8 cellular contexts compared by ENCODE assay signal in the genomic region with DNA sequence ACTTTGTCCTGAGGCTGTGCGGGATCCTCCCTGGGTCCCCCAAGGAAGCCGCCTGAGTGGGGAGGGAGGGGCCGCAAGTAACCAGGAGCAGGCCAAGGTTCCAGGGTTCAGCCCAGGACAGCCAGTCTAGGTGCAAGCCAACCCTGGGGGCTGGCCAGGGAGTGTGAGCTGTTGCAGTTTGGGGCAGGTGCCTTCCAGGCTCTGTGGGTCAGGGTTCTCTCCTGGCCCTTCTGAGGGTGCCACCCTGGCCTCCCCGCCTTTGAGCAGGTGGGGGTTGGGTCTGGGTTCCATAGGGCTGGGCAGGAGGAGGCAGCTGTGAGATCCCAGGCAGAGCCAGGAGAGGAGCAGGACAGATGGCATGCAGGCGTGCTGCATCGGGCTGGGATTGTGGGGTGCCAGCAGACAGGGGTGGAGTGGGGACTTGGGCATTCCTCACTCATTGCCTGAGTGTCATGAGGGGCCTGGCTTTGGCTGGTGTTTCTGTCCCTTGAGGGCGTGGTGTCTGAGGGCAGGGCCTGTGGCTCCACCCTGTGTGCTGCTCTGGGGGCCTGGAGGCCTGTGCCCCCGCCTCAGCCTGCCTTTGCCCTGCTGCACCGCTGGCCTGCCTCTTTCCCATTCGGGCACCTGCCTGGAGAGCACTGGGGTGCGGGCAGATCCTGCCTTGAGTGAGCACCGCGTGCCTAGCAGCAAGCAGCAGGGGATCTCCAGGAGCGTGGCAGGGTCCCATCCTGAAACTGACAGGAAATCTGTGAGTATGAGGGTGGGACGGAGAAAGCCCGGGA. TPM values are rescaled to one million over a fixed set of nuclear protein-coding genes. Genes with fewer than 3 reads are reported as not detected.
A peak's percentile ranks its signal among the peaks of the same experiment; 100 is the strongest.
DNase-seq lines count a peak whose midpoint lies in the region; ATAC-seq lines count a peak whose summit lies in the region.

No MANE protein-coding gene starts in this region.

- peak overlapping the region; percentile 99 for H3K27ac Mint-ChIP-seq in activated naive CD4-positive, alpha-beta T cell treated with anti-CD3 and anti-CD28 coated beads, Interleukin-2, amount 50 U/mL, for 24 hours
- peak overlapping the region; percentile 75 to 99 (median 97) for H3K27ac Mint-ChIP-seq in naive thymus-derived CD4-positive, alpha-beta T cell

- H3K4me3 Mint-ChIP-seq in activated naive CD4-positive, alpha-beta T cell treated with anti-CD3 and anti-CD28 coated beads, Interleukin-2, amount 50 U/mL, for 24 hours = peak overlapping the region; percentile 89
- peak overlapping the region; percentile 75 to 94 (median 85) for H3K4me3 Mint-ChIP-seq in naive thymus-derived CD4-positive, alpha-beta T cell

- no peaks in the 10 kb centered on the region for H3K36me3 Mint-ChIP-seq in activated naive CD4-positive, alpha-beta T cell treated with anti-CD3 and anti-CD28 coated beads, Interleukin-2, amount 50 U/mL, for 24 hours
- H3K36me3 Mint-ChIP-seq in naive thymus-derived CD4-positive, alpha-beta T cell = peaks cover 0 to 24% (median 0%) of the 10 kb centered on the region in 5 donors

- peaks cover 98 to 100% of the 10 kb centered on the region in 2 donors for H3K4me1 ChIP-seq in naive thymus-derived CD4-positive, alpha-beta T cell (ENCODE audit: control insufficient read depth in 2 of 2, insufficient read depth in 2 of 2, low read length in 2 of 2)

- no peaks in the 10 kb centered on the region for H3K27me3 Mint-ChIP-seq in activated naive CD4-positive, alpha-beta T cell treated with anti-CD3 and anti-CD28 coated beads, Interleukin-2, amount 50 U/mL, for 24 hours
- H3K27me3 Mint-ChIP-seq in naive thymus-derived CD4-positive, alpha-beta T cell = no peaks in the 10 kb centered on the region

- POLR2A ChIA-PET in naive thymus-derived CD4-positive, alpha-beta T cell (lab: Charles Lee) = interaction anchor here (0.7 to 25.6 kb wide), 11 partner anchors 8 to 142 kb away, joined by 3 to 529 read pairs (median 5); a partner anchor contains a TSS

- H3K9me3 Mint-ChIP-seq in activated naive CD4-positive, alpha-beta T cell treated with anti-CD3 and anti-CD28 coated beads, Interleukin-2, amount 50 U/mL, for 24 hours = no peaks in the 10 kb centered on the region
- H3K9me3 Mint-ChIP-seq in naive thymus-derived CD4-positive, alpha-beta T cell = no peaks in the 10 kb centered on the region

- DNase-seq in naive thymus-derived CD4-positive, alpha-beta T cell = no peak
- no peak for DNase-seq in NCI-H446 treated with DMSO at 0.1 percent for 48 hours (lab: John Stamatoyannopoulos, UW)
- no peak for DNase-seq in NCI-H774 (lab: John Stamatoyannopoulos, UW)
- no peak for DNase-seq in SHP77 treated with DMSO at 0.1 percent for 48 hours (lab: John Stamatoyannopoulos, UW)
- DNase-seq in iPS-NIHi11 (ENCODE audit: low spot score) = no peak

- no peaks in the 10 kb centered on the region for H3K9me3 ChIP-seq in naive thymus-derived CD4-positive, alpha-beta T cell (ENCODE audit: control insufficient read depth in 2 of 3, low read length in 3 of 3)

- CTCF ChIA-PET in naive thymus-derived CD4-positive, alpha-beta T cell (lab: Charles Lee) = interaction anchor here (1.2 to 5.8 kb wide), 3 partner anchors 15 to 90 kb away, joined by 3 to 47 read pairs (median 3); no protein-coding TSS in a partner anchor

- ATAC-seq in GM18867 (IDR thresholded peaks at IDR 0.05; ENCODE audit: unreplicated experiment) (peak; percentile 40), HG02938 (IDR thresholded peaks at IDR 0.05; ENCODE audit: unreplicated experiment) (peak; percentile 28)
- ATAC-seq in naive thymus-derived CD4-positive, alpha-beta T cell = no peak

- peak overlapping the region; percentile 44 for H3K4me3 ChIP-seq in naive thymus-derived CD4-positive, alpha-beta T cell (ENCODE audit: low read length)

- H3K27me3 ChIP-seq in naive thymus-derived CD4-positive, alpha-beta T cell (ENCODE audit: control insufficient read depth in 2 of 2, insufficient read depth in 2 of 2, low read length in 2 of 2) = no peaks in the 10 kb centered on the region

- H3K27ac ChIP-seq in naive thymus-derived CD4-positive, alpha-beta T cell (ENCODE audit: low read depth, low read length) = peak overlapping the region; percentile 94

- intact Hi-C loops in naive thymus-derived CD4-positive, alpha-beta T cell (cut with micrococcal nuclease) = loop anchor here in 1 of 2 donors (5.0 kb wide), 1 partner anchor 92 kb away; no protein-coding TSS in a partner anchor

- H3K36me3 ChIP-seq in naive thymus-derived CD4-positive, alpha-beta T cell (ENCODE audit: control insufficient read depth in 2 of 3, insufficient read depth in 3 of 3, low read length in 3 of 3) = peaks cover 0 to 21% (median 0%) of the 10 kb centered on the region in 3 experiments

- H3K4me1 Mint-ChIP-seq in activated naive CD4-positive, alpha-beta T cell treated with anti-CD3 and anti-CD28 coated beads, Interleukin-2, amount 50 U/mL, for 24 hours = peaks cover 99% of the 10 kb centered on the region
- peaks cover 79 to 100% (median 98%) of the 10 kb centered on the region in 7 donors for H3K4me1 Mint-ChIP-seq in naive thymus-derived CD4-positive, alpha-beta T cell

RNA-seq across cellular contexts. Expression of a gene that starts 18.4 kb away (rescaled TPM):
- 100 to 1,000 TPM; 175 to 256 (median 199) TPM for total RNA-seq in naive thymus-derived CD4-positive, alpha-beta T cell
- polyA plus RNA-seq in naive thymus-derived CD4-positive, alpha-beta T cell = 10 to 100 TPM; 42.4 to 53.7 TPM
